Comparison of ENCODE assay signal across 18 cellular contexts in genomic region chr6:112639436-112639835, GRCh38.
A peak's percentile ranks its signal among the peaks of the same experiment; 100 is the strongest.
DNase-seq lines count a peak whose midpoint lies in the region; ATAC-seq and TF ChIP-seq lines count a peak whose summit lies in the region.
"Had no signal": no experiment of that assay in that cellular context is flagged by ENCODE, and none has a peak within 500 bp of the region (broad histone marks: within the 10 kb centered on the region; RNA-seq: fewer than 3 reads in every experiment).

No MANE protein-coding gene starts in this region.

- TF ChIP-seq CTCF in AG10803 (conservative IDR thresholded peaks at IDR 0.05; ENCODE audit: low read length) (no peak), testis (IDR thresholded peaks at IDR 0.05) (no peak)

- H3K36me3 ChIP-seq in adipocyte (ENCODE audit: control insufficient read depth, insufficient read depth, low read length, severe bottlenecking) (no peaks in the 10 kb centered on the region), testis (ENCODE audit: low read depth, missing control alignments) (no peaks in the 10 kb centered on the region)
- H3K36me3 ChIP-seq: cardiac muscle cell, thoracic aorta had no signal

- H3K27ac ChIP-seq in testis = no peak overlapping the region
- H3K27ac ChIP-seq: cardiac muscle cell, thoracic aorta had no signal

- ATAC-seq in HG03060 (IDR thresholded peaks at IDR 0.05; ENCODE audit: low read depth, unreplicated experiment) = peak; percentile 46
- ATAC-seq: effector memory CD8-positive, alpha-beta T cell; WTC11 had no signal

- DNase-seq in AG10803 (ENCODE audit: low read depth) = peak; percentile 89
- DNase-seq in adipocyte (ENCODE audit: low read depth) = peak; percentile 65
- DNase-seq in kidney glomerular epithelial cell (lab: John Stamatoyannopoulos, UW) = peak; percentile 23
- DNase-seq in activated gamma-delta T cell treated with Interleukin-2 at 50 U/mL for 16 hours = no peak
- DNase-seq in NCI-H524 (lab: John Stamatoyannopoulos, UW) = no peak
- no peak for DNase-seq in central memory CD4-positive, alpha-beta T cell
- DNase-seq in testis = no peak
- DNase-seq: C1 segment of cervical spinal cord; DMS53; effector memory CD8-positive, alpha-beta T cell; head of caudate nucleus; NCI-H1048; NCI-H2171; posterior cingulate gyrus had no signal

- H3K27me3 ChIP-seq in adipocyte (replicated peaks; ENCODE audit: control insufficient read depth, insufficient read depth, low read length) (no peaks in the 10 kb centered on the region), testis (no peaks in the 10 kb centered on the region)
- H3K27me3 ChIP-seq: cardiac muscle cell had no signal

- no peaks in the 10 kb centered on the region for H3K9me3 ChIP-seq in adipocyte (ENCODE audit: control insufficient read depth, low read length)
- no peaks in the 10 kb centered on the region for H3K9me3 ChIP-seq in testis
- H3K9me3 ChIP-seq: thoracic aorta had no signal

- no peak for TF ChIP-seq POLR2A in testis (IDR thresholded peaks at IDR 0.05)

- no peak overlapping the region for H3K9ac ChIP-seq in adipocyte (ENCODE audit: low read length)

- H3K4me1 ChIP-seq in adipocyte (ENCODE audit: control insufficient read depth, insufficient read depth, low read length) (peaks cover 18% of the 10 kb centered on the region), testis (no peaks in the 10 kb centered on the region)

- intact Hi-C loops in testis (cut with DNase I; ENCODE audit: low total_unique reads) = no loop called here

- no peak overlapping the region for H3K4me3 ChIP-seq in AG10803 (ENCODE audit: low read length)
- H3K4me3 ChIP-seq in adipocyte (ENCODE audit: low read length) = no peak overlapping the region
- H3K4me3 ChIP-seq in testis = no peak overlapping the region
- H3K4me3 ChIP-seq: cardiac muscle cell, thoracic aorta had no signal

Comparison
In these comparisons a context has a peak if more than half of its experiments do, and no peak if none do; other contexts are left out.
1. DNase-seq: peak in AG10803 (single experiment), adipocyte (single experiment) and kidney glomerular epithelial cell (single experiment); none in activated gamma-delta T cell treated with Interleukin-2 at 50 U/mL for 16 hours (single experiment), NCI-H524 (0 of 2), central memory CD4-positive, alpha-beta T cell (single experiment) and testis (single experiment).